In the genomic region with DNA sequence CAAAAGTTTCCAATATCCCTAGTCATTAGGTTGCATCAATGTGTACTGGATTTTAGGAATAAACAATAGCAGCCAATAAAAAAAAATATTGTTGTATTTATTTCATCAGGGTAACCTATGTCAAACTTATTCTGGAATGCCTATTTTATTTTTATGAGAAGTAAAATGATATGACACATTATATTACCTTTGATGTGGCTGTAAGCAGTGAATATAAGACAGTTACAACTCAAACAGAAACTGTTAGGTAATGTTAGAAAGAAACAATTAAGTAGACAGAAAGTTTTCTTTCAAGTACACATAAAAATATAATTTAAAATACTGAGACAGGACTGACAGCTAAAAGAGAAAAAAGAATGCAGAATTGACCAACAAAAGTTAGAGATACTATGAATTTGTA, we compare ENCODE assay signal across 2 cellular contexts.
TF ChIP-seq lines count a peak whose summit lies in the region.

No MANE protein-coding gene starts in this region.

TF ChIP-seq in IMR-90, 13 proteins besides CTCF, POLR2A, EP300 and RAD21:
- TF ChIP-seq CHD1 (IDR thresholded peaks at IDR 0.05; ENCODE audit: low read depth, low read length) (no peak), MAZ (IDR thresholded peaks at IDR 0.05; ENCODE audit: borderline replicate concordance, low read depth, low read length) (no peak), MXI1 (IDR thresholded peaks at IDR 0.05; ENCODE audit: borderline replicate concordance, low read depth, low read length) (no peak), BHLHE40 (IDR thresholded peaks at IDR 0.05; ENCODE audit: low read depth, low read length) (no peak), CEBPB (IDR thresholded peaks at IDR 0.05; ENCODE audit: low read depth, low read length) (no peak), RCOR1 (IDR thresholded peaks at IDR 0.05; ENCODE audit: insufficient replicate concordance, low read length) (no peak), RFX5 (IDR thresholded peaks at IDR 0.05; ENCODE audit: low read depth, low read length) (no peak), FOS (IDR thresholded peaks at IDR 0.05; ENCODE audit: low read depth, low read length) (no peak), NFE2L2 (IDR thresholded peaks at IDR 0.05; ENCODE audit: low read depth, low read length) (no peak)
- TF ChIP-seq, protein P1, sequence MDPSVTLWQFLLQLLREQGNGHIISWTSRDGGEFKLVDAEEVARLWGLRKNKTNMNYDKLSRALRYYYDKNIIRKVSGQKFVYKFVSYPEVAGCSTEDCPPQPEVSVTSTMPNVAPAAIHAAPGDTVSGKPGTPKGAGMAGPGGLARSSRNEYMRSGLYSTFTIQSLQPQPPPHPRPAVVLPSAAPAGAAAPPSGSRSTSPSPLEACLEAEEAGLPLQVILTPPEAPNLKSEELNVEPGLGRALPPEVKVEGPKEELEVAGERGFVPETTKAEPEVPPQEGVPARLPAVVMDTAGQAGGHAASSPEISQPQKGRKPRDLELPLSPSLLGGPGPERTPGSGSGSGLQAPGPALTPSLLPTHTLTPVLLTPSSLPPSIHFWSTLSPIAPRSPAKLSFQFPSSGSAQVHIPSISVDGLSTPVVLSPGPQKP (IDR thresholded peaks at IDR 0.05; ENCODE audit: borderline replicate concordance, low read depth, low read length) = no peak

TF ChIP-seq in GM12878, 131 proteins besides CTCF, POLR2A, EP300 and RAD21:
- TF ChIP-seq JUNB (IDR thresholded peaks at IDR 0.05) (peak; percentile 93), ATF7 (IDR thresholded peaks at IDR 0.05; ENCODE audit: low read depth) (peak; percentile 49; the same call in 1 of the 2 replicates), BMI1 (IDR thresholded peaks at IDR 0.05; ENCODE audit: borderline replicate concordance) (no peak), RUNX3 (IDR thresholded peaks at IDR 0.05; ENCODE audit: low read length) (peak; percentile 85; the same call in 1 of the 2 replicates), FOXM1 (IDR thresholded peaks at IDR 0.05; ENCODE audit: low read depth, low read length) (0 out of 2 replicates have a peak, but pooled peaks have one; percentile 26), MTA2 (IDR thresholded peaks at IDR 0.05; ENCODE audit: low read depth) (0 out of 2 replicates have a peak, but pooled peaks have one; percentile 28), NFIC (IDR thresholded peaks at IDR 0.05; ENCODE audit: low read depth, low read length) (peak; percentile 79; the same call in 1 of the 2 replicates), TCF7 (IDR thresholded peaks at IDR 0.05; ENCODE audit: borderline replicate concordance) (peak; percentile 98)
- TF ChIP-seq, protein P2, sequence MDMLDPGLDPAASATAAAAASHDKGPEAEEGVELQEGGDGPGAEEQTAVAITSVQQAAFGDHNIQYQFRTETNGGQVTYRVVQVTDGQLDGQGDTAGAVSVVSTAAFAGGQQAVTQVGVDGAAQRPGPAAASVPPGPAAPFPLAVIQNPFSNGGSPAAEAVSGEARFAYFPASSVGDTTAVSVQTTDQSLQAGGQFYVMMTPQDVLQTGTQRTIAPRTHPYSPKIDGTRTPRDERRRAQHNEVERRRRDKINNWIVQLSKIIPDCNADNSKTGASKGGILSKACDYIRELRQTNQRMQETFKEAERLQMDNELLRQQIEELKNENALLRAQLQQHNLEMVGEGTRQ (IDR thresholded peaks at IDR 0.05; ENCODE audit: borderline replicate concordance, low read depth, low read length) = no peak
- TF ChIP-seq, protein P3, sequence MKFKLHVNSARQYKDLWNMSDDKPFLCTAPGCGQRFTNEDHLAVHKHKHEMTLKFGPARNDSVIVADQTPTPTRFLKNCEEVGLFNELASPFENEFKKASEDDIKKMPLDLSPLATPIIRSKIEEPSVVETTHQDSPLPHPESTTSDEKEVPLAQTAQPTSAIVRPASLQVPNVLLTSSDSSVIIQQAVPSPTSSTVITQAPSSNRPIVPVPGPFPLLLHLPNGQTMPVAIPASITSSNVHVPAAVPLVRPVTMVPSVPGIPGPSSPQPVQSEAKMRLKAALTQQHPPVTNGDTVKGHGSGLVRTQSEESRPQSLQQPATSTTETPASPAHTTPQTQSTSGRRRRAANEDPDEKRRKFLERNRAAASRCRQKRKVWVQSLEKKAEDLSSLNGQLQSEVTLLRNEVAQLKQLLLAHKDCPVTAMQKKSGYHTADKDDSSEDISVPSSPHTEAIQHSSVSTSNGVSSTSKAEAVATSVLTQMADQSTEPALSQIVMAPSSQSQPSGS (IDR thresholded peaks at IDR 0.05; ENCODE audit: low read length) = peak; percentile 59; the same call in 1 of the 2 replicates
- TF ChIP-seq, protein P4, sequence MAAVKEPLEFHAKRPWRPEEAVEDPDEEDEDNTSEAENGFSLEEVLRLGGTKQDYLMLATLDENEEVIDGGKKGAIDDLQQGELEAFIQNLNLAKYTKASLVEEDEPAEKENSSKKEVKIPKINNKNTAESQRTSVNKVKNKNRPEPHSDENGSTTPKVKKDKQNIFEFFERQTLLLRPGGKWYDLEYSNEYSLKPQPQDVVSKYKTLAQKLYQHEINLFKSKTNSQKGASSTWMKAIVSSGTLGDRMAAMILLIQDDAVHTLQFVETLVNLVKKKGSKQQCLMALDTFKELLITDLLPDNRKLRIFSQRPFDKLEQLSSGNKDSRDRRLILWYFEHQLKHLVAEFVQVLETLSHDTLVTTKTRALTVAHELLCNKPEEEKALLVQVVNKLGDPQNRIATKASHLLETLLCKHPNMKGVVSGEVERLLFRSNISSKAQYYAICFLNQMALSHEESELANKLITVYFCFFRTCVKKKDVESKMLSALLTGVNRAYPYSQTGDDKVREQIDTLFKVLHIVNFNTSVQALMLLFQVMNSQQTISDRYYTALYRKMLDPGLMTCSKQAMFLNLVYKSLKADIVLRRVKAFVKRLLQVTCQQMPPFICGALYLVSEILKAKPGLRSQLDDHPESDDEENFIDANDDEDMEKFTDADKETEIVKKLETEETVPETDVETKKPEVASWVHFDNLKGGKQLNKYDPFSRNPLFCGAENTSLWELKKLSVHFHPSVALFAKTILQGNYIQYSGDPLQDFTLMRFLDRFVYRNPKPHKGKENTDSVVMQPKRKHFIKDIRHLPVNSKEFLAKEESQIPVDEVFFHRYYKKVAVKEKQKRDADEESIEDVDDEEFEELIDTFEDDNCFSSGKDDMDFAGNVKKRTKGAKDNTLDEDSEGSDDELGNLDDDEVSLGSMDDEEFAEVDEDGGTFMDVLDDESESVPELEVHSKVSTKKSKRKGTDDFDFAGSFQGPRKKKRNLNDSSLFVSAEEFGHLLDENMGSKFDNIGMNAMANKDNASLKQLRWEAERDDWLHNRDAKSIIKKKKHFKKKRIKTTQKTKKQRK (IDR thresholded peaks at IDR 0.05; ENCODE audit: low read depth, low read length) = no peak
TF ChIP-seq in GM12878: peak in this region for 8.
